2 cellular contexts compared by ENCODE assay signal in the genomic region with DNA sequence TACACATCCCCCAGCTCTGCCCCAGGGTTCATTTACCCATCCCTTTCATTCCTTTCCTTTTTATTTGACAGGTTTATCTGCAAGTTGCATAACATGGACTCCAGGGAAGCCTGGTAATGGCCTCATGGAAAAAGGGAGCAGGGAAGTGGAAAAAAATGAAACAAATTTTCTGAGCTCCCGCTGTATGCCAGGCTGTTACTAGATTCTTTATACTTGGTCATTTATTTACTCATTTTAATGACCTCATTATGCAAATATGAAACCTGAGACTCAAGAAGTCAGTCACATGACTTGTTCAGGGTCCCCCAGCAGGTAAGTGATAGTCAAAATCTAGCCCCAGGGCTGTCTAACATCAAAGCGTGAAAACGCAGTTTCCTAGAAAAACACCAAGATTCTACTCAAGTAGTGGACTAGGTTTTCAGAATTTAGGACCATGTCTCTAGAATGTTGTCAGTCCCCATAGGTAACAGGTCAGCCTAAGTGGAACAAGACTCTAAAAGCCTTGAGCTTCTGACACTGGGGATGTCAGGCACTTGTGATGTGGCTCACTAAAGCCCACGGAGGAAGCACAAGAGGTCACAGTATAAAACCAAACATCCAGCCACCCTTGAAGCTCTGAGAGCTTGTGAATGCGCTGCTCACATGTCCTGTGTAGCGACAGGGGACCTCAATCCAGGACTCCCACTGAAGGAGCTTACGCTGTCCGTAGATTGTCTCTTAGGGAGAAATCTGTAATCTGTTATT.
A peak's percentile ranks its signal among the peaks of the same experiment; 100 is the strongest.
TF ChIP-seq lines count a peak whose summit lies in the region.

No MANE protein-coding gene starts in this region.

TF ChIP-seq in HEK293, 187 proteins besides CTCF, POLR2A, EP300 and RAD21 (continued from another document):
- TF ChIP-seq, protein P1, sequence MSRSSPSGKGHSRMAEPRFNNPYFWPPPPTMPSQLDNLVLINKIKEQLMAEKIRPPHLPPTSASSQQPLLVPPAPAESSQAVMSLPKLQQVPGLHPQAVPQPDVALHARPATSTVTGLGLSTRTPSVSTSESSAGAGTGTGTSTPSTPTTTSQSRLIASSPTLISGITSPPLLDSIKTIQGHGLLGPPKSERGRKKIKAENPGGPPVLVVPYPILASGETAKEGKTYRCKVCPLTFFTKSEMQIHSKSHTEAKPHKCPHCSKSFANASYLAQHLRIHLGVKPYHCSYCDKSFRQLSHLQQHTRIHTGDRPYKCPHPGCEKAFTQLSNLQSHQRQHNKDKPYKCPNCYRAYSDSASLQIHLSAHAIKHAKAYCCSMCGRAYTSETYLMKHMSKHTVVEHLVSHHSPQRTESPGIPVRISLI (tag by site-specific recombination; IDR thresholded peaks at IDR 0.05): 0 out of 2 replicates have a peak, but pooled peaks have one; percentile 34
- TF ChIP-seq ZNF335 (tag by site-specific recombination; conservative IDR thresholded peaks at IDR 0.05) (peak; percentile 67), ZNF561 (tag by site-specific recombination; IDR thresholded peaks at IDR 0.05; ENCODE audit: borderline replicate concordance) (0 out of 2 replicates have a peak, but pooled peaks have one; percentile 12), KLF8 (tag by site-specific recombination; IDR thresholded peaks at IDR 0.05) (0 out of 2 replicates have a peak, but pooled peaks have one; percentile 35), GLIS1 (tag by site-specific recombination; IDR thresholded peaks at IDR 0.05) (peak; percentile 46), TCF7L2 (IDR thresholded peaks at IDR 0.05; ENCODE audit: borderline replicate concordance, low read depth, low read length) (peak; percentile 70; the same call in 1 of the 2 replicates), ZNF629 (tag by site-specific recombination; IDR thresholded peaks at IDR 0.05) (peak; percentile 45; the same call in 1 of the 2 replicates), KLF10 (tag by site-specific recombination; IDR thresholded peaks at IDR 0.05) (peak; percentile 15; the same call in 1 of the 2 replicates), ZNF366 (tag by site-specific recombination; conservative IDR thresholded peaks at IDR 0.05) (peak; percentile 85), ZIC2 (tag by site-specific recombination; IDR thresholded peaks at IDR 0.05) (peak; percentile 21; the same call in 1 of the 2 replicates), OSR2 (tag by site-specific recombination; IDR thresholded peaks at IDR 0.05) (peak; percentile 61; the same call in 1 of the 2 replicates)
- TF ChIP-seq, protein P2, sequence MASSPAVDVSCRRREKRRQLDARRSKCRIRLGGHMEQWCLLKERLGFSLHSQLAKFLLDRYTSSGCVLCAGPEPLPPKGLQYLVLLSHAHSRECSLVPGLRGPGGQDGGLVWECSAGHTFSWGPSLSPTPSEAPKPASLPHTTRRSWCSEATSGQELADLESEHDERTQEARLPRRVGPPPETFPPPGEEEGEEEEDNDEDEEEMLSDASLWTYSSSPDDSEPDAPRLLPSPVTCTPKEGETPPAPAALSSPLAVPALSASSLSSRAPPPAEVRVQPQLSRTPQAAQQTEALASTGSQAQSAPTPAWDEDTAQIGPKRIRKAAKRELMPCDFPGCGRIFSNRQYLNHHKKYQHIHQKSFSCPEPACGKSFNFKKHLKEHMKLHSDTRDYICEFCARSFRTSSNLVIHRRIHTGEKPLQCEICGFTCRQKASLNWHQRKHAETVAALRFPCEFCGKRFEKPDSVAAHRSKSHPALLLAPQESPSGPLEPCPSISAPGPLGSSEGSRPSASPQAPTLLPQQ (tag by site-specific recombination; IDR thresholded peaks at IDR 0.05): 0 out of 2 replicates have a peak, but pooled peaks have one; percentile 24
- TF ChIP-seq, protein P3, sequence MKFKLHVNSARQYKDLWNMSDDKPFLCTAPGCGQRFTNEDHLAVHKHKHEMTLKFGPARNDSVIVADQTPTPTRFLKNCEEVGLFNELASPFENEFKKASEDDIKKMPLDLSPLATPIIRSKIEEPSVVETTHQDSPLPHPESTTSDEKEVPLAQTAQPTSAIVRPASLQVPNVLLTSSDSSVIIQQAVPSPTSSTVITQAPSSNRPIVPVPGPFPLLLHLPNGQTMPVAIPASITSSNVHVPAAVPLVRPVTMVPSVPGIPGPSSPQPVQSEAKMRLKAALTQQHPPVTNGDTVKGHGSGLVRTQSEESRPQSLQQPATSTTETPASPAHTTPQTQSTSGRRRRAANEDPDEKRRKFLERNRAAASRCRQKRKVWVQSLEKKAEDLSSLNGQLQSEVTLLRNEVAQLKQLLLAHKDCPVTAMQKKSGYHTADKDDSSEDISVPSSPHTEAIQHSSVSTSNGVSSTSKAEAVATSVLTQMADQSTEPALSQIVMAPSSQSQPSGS (tag by site-specific recombination; IDR thresholded peaks at IDR 0.05; ENCODE audit: low read depth): peak; percentile 91
- TF ChIP-seq, protein P4, sequence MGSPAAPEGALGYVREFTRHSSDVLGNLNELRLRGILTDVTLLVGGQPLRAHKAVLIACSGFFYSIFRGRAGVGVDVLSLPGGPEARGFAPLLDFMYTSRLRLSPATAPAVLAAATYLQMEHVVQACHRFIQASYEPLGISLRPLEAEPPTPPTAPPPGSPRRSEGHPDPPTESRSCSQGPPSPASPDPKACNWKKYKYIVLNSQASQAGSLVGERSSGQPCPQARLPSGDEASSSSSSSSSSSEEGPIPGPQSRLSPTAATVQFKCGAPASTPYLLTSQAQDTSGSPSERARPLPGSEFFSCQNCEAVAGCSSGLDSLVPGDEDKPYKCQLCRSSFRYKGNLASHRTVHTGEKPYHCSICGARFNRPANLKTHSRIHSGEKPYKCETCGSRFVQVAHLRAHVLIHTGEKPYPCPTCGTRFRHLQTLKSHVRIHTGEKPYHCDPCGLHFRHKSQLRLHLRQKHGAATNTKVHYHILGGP (tag by site-specific recombination; IDR thresholded peaks at IDR 0.05): peak; percentile 43; the same call in 1 of the 2 replicates

TF ChIP-seq in K562, 482 proteins besides CTCF, POLR2A, EP300 and RAD21:
- TF ChIP-seq, protein P5, sequence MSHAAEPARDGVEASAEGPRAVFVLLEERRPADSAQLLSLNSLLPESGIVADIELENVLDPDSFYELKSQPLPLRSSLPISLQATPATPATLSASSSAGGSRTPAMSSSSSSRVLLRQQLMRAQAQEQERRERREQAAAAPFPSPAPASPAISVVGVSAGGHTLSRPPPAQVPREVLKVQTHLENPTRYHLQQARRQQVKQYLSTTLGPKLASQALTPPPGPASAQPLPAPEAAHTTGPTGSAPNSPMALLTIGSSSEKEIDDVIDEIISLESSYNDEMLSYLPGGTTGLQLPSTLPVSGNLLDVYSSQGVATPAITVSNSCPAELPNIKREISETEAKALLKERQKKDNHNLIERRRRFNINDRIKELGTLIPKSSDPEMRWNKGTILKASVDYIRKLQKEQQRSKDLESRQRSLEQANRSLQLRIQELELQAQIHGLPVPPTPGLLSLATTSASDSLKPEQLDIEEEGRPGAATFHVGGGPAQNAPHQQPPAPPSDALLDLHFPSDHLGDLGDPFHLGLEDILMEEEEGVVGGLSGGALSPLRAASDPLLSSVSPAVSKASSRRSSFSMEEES (CRISPR knock-in tag; IDR thresholded peaks at IDR 0.05): peak; percentile 55
